Comparison of ENCODE assay signal across 8 cellular contexts in the genomic region with DNA sequence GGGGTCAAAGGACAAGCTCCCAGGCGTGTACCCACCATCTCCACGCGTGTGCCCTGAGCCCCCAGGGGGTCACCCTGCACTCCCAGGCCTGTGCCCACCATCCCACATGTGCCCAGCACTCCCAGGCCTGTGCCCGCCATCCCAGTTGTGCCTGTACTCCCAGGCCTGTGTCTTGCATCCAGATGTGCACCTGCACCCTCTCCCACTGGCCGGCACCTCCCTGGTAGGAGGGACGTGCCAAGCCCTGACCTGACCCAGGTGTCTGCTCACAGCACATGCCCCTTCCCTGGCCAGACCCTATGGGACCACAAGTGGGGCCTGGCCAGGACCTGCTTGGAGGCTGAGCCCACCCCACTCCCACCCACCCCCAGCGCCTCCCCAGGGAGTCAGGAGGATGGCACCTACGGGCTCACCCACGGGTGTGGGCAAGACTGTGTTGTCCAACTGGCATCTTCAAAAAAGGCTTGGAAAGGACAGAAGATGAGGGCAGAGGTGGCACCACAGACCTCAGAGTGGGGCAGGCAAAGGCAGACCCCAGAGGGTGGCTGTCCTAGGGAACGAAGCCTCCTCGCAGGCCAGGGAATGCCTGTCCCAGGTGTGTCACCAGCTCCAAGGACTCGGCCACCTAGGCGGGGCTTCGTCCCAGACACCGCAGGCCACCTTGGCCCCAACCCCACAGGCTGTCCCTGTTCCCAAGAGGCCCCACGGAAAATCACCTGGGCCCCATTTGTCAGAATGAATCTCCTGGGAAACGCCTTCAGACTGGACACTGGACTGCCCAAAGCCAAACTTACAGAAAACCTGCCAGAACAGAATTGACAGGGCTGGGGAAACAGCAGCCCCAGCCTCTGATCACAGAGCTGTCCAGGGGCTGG. TPM values are rescaled to one million over a fixed set of nuclear protein-coding genes. Genes with fewer than 3 reads are reported as not detected.
A peak's percentile ranks its signal among the peaks of the same experiment; 100 is the strongest.
DNase-seq lines count a peak whose midpoint lies in the region; ATAC-seq and TF ChIP-seq lines count a peak whose summit lies in the region.
"Not testable (repeated sequence)": the region's sequence is repeated elsewhere in the genome, so short reads cannot be mapped to it uniquely, and the experiment has no call there.

No MANE protein-coding gene starts in this region.

- H3K27ac ChIP-seq in H9 (ENCODE audit: insufficient read length, low read depth, low read length); neuronal stem cell (replicated peaks; ENCODE audit: low read length): not testable (repeated sequence)
- H3K27ac ChIP-seq in esophagus muscularis mucosa (replicated peaks in 1 of 4) (peak overlapping the region; percentile 29 to 65 (median 51)), sigmoid colon (peak overlapping the region in 1 of 4 donors; percentile 66)

- not testable (repeated sequence) for H4K8ac ChIP-seq in H9 (replicated peaks; ENCODE audit: insufficient read length, low read depth, low read length); neuronal stem cell (ENCODE audit: low read depth, low read length)

- POLR2A ChIA-PET in activated CD8-positive, alpha-beta T cell treated with anti-CD3 and anti-CD28 coated beads, Interleukin-2, amount 10 ng/mL, durations not matched to agents 7 days and 5 days (lab: Charles Lee) = not testable (repeated sequence)

- H3K23me2 ChIP-seq in H9 (ENCODE audit: insufficient read length, low read depth, low read length, poor library complexity, severe bottlenecking) = not testable (repeated sequence)

- not testable (repeated sequence) for H3K9me3 Mint-ChIP-seq in H9; activated CD8-positive, alpha-beta T cell treated with anti-CD3 and anti-CD28 coated beads, Interleukin-2, amount 10 ng/mL, durations not matched to agents 7 days and 5 days (ENCODE audit: insufficient read depth); chondrocyte (ENCODE audit: low read depth)

- H3K4me3 ChIP-seq in esophagus muscularis mucosa, sigmoid colon: not testable (repeated sequence)
- H3K4me3 ChIP-seq in neuronal stem cell (ENCODE audit: low read length in 2 of 2) = peak overlapping the region in 1 of 2 donors; percentile 20

- H2BK12ac ChIP-seq in H9 (ENCODE audit: insufficient read length, low read depth, low read length); neuronal stem cell (ENCODE audit: low read length): not testable (repeated sequence)

- H3K9ac ChIP-seq in H9 (ENCODE audit: extremely low read depth, insufficient read length, low read length) = not testable (repeated sequence)
- peak overlapping the region; percentile 30 for H3K9ac ChIP-seq in neuronal stem cell (ENCODE audit: low read depth, low read length, poor library complexity)

- H3K36me3 ChIP-seq in esophagus muscularis mucosa = peaks cover 0 to 16% (median 5%) of the 10 kb centered on the region in 4 donors
- not testable (repeated sequence) for H3K36me3 ChIP-seq in neuronal stem cell (replicated peaks in 1 of 2; ENCODE audit: control insufficient read depth in 2 of 2, insufficient read depth in 2 of 2, low read length in 2 of 2); sigmoid colon

- H3K36me3 Mint-ChIP-seq in H9 (ENCODE audit: insufficient read depth in 1 of 3, low read depth in 3 of 3); activated CD8-positive, alpha-beta T cell treated with anti-CD3 and anti-CD28 coated beads, Interleukin-2, amount 10 ng/mL, durations not matched to agents 7 days and 5 days (ENCODE audit: low read depth); chondrocyte (ENCODE audit: low read depth): not testable (repeated sequence)

- DNase-seq in H9 (peak; percentile 14), chondrocyte (ENCODE audit: low spot score) (peak; percentile 86), islet precursor cell (peak; percentile 47), sigmoid colon (peak; percentile 52), ureter (ENCODE audit: low spot score) (peak; percentile 40)
- peak; percentile 12 for DNase-seq in activated CD8-positive, alpha-beta T cell treated with anti-CD3 and anti-CD28 coated beads, Interleukin-2, amount 10 ng/mL, durations not matched to agents 7 days and 5 days
- not testable (repeated sequence) for DNase-seq in esophagus muscularis mucosa (ENCODE audit: extremely low spot score); neuronal stem cell (ENCODE audit: low spot score)

- not testable (repeated sequence) for ATAC-seq in activated CD8-positive, alpha-beta T cell treated with anti-CD3 and anti-CD28 coated beads, Interleukin-2, amount 10 ng/mL, durations not matched to agents 7 days and 5 days

- H3K4me1 ChIP-seq in H9 (ENCODE audit: insufficient read depth, low read length); neuronal stem cell (ENCODE audit: control insufficient read depth in 2 of 2, insufficient read depth in 1 of 2, low read depth in 1 of 2, low read length in 2 of 2); sigmoid colon: not testable (repeated sequence)
- peaks cover 30 to 67% (median 62%) of the 10 kb centered on the region in 4 donors for H3K4me1 ChIP-seq in esophagus muscularis mucosa

- TF ChIP-seq POLR2A in esophagus muscularis mucosa (IDR thresholded peaks at IDR 0.05; ENCODE audit: low read depth); sigmoid colon (IDR thresholded peaks at IDR 0.05): not testable (repeated sequence)

- WGBS in H9 (ENCODE audit: extremely low coverage, insufficient read length, low lambda C conversion rate) = no CpG with 5 or more reads among the region's 17 CpGs
- WGBS in esophagus muscularis mucosa = 100% methylated on average over 3 of the region's 17 CpGs
- no CpG with 5 or more reads among the region's 17 CpGs for WGBS in neuronal stem cell (ENCODE audit: extremely low coverage in 2 of 2, insufficient read length in 2 of 2, insufficient replicate concordance in 1 of 2), 2 donors
- 89 to 91% methylated on average over 17 of the region's 17 CpGs for WGBS in sigmoid colon, 2 donors

- not testable (repeated sequence) for H3K4me3 Mint-ChIP-seq in H9; activated CD8-positive, alpha-beta T cell treated with anti-CD3 and anti-CD28 coated beads, Interleukin-2, amount 10 ng/mL, durations not matched to agents 7 days and 5 days; chondrocyte (ENCODE audit: unreplicated experiment)

- H3K79me2 ChIP-seq in H9 (ENCODE audit: insufficient read depth, low read length) = not testable (repeated sequence)

- not testable (repeated sequence) for H3K14ac ChIP-seq in H9 (ENCODE audit: insufficient read depth, low read length); neuronal stem cell (ENCODE audit: low read length)

- not testable (repeated sequence) for H3K79me1 ChIP-seq in H9 (ENCODE audit: insufficient read depth, low read depth, low read length, poor library complexity, severe bottlenecking); neuronal stem cell (ENCODE audit: low read depth, low read length)

- not testable (repeated sequence) for H3K27me3 ChIP-seq in H9 (ENCODE audit: insufficient read depth, low read length); esophagus muscularis mucosa; neuronal stem cell (ENCODE audit: control insufficient read depth in 3 of 3, insufficient read depth in 3 of 3, low read depth in 1 of 3, low read length in 3 of 3); sigmoid colon

- not testable (repeated sequence) for H3T11ph ChIP-seq in H9 (ENCODE audit: low read length)

- not testable (repeated sequence) for TF ChIP-seq EP300 in esophagus muscularis mucosa (IDR thresholded peaks at IDR 0.05); sigmoid colon (IDR thresholded peaks at IDR 0.05)

- H3K27ac Mint-ChIP-seq in H9; activated CD8-positive, alpha-beta T cell treated with anti-CD3 and anti-CD28 coated beads, Interleukin-2, amount 10 ng/mL, durations not matched to agents 7 days and 5 days; chondrocyte (ENCODE audit: unreplicated experiment): not testable (repeated sequence)

- H3K56ac ChIP-seq in H9 (ENCODE audit: insufficient read length, low read depth, low read length) = not testable (repeated sequence)

- H4K20me1 ChIP-seq in H9 (ENCODE audit: control insufficient read depth, insufficient read depth, insufficient read length) = not testable (repeated sequence)

- not testable (repeated sequence) for H4K91ac ChIP-seq in H9 (ENCODE audit: insufficient read length, low read depth, low read length); neuronal stem cell (ENCODE audit: low read depth, low read length, poor library complexity)

- peaks cover 51% of the 10 kb centered on the region for H3K27me3 Mint-ChIP-seq in H9 (ENCODE audit: low read depth)
- not testable (repeated sequence) for H3K27me3 Mint-ChIP-seq in activated CD8-positive, alpha-beta T cell treated with anti-CD3 and anti-CD28 coated beads, Interleukin-2, amount 10 ng/mL, durations not matched to agents 7 days and 5 days (ENCODE audit: low read depth); chondrocyte (ENCODE audit: low read depth)

- not testable (repeated sequence) for H2BK5ac ChIP-seq in H9 (ENCODE audit: insufficient read length, low read length); neuronal stem cell (ENCODE audit: low read length)

- intact Hi-C loops in esophagus muscularis mucosa (cut with DNase I); sigmoid colon (cut with DNase I): not testable (repeated sequence)

- not testable (repeated sequence) for TF ChIP-seq CTCF in H9 (conservative IDR thresholded peaks at IDR 0.05); chondrocyte (IDR thresholded peaks at IDR 0.05); esophagus muscularis mucosa (IDR thresholded peaks at IDR 0.05); sigmoid colon (IDR thresholded peaks at IDR 0.05)

- H3K4me2 ChIP-seq in H9 (ENCODE audit: insufficient read depth, insufficient read length, low read length); neuronal stem cell (ENCODE audit: insufficient read depth, low read length, poor library complexity, severe bottlenecking): not testable (repeated sequence)

- not testable (repeated sequence) for H3K4ac ChIP-seq in H9 (ENCODE audit: low read depth, low read length); neuronal stem cell (ENCODE audit: low read length)

- not testable (repeated sequence) for H2AFZ ChIP-seq in H9 (ENCODE audit: low read length); neuronal stem cell (ENCODE audit: low read length)

- not testable (repeated sequence) for H2BK120ac ChIP-seq in H9 (ENCODE audit: low read depth, low read length, poor library complexity, severe bottlenecking); neuronal stem cell (ENCODE audit: low read depth, low read length)

- H2BK20ac ChIP-seq in H9 (ENCODE audit: low read depth, low read length, poor library complexity, severe bottlenecking) = not testable (repeated sequence)

- not testable (repeated sequence) for H3K23ac ChIP-seq in H9 (ENCODE audit: insufficient read length, low read depth, low read length); neuronal stem cell (ENCODE audit: low read depth, low read length, poor library complexity)

- not testable (repeated sequence) for H4K5ac ChIP-seq in H9 (ENCODE audit: insufficient read length, low read depth, low read length)

- CTCF ChIA-PET in activated CD8-positive, alpha-beta T cell treated with anti-CD3 and anti-CD28 coated beads, Interleukin-2, amount 10 ng/mL, durations not matched to agents 7 days and 5 days (lab: Charles Lee) = not testable (repeated sequence)

- H2BK15ac ChIP-seq in H9 (ENCODE audit: low read depth, low read length); neuronal stem cell (ENCODE audit: low read length): not testable (repeated sequence)

- not testable (repeated sequence) for H3K9me3 ChIP-seq in H9 (ENCODE audit: control insufficient read depth, low read depth, low read length); esophagus muscularis mucosa; neuronal stem cell (replicated peaks in 1 of 2; ENCODE audit: control insufficient read depth in 2 of 2, insufficient read depth in 1 of 2, low read depth in 1 of 2, low read length in 2 of 2); sigmoid colon

- H3K18ac ChIP-seq in H9 (ENCODE audit: insufficient read length, low read depth, low read length); neuronal stem cell (ENCODE audit: low read length): not testable (repeated sequence)

- not testable (repeated sequence) for H2AK5ac ChIP-seq in H9 (ENCODE audit: insufficient read length, low read length); neuronal stem cell (ENCODE audit: low read depth, low read length)

- H3K4me1 Mint-ChIP-seq in H9; activated CD8-positive, alpha-beta T cell treated with anti-CD3 and anti-CD28 coated beads, Interleukin-2, amount 10 ng/mL, durations not matched to agents 7 days and 5 days (ENCODE audit: low read depth); chondrocyte (ENCODE audit: low read depth): not testable (repeated sequence)

RNA-seq across cellular contexts. Expression of gene TPPP, which starts 11.6 kb away (rescaled TPM):
- total RNA-seq in H9 (2021) (0.44 and 0.48 TPM in 2 replicates), chondrocyte (0.07 to 0.70 TPM (median 0.56 TPM) in 3 replicates), esophagus muscularis mucosa (10 to 100 TPM; 19.5 to 45.7 (median 34.5) TPM), sigmoid colon (10 to 100 TPM in 1 of 4 donors, 1 to 10 TPM in 3; 7.1 to 15.5 (median 7.6) TPM), ureter (7.5 TPM)
- total RNA-seq in activated CD8-positive, alpha-beta T cell treated with anti-CD3 and anti-CD28 coated beads, Interleukin-2, amount 10 ng/mL, durations not matched to agents 7 days and 5 days = under 1 TPM in 1 of 2 experiments, not detected in 1; 0.08 TPM
- 2.2 TPM for polyA plus RNA-seq in neuronal stem cell (2013, experiment 1 of 2)
- polyA plus RNA-seq in neuronal stem cell (2013, experiment 2 of 2) = 2.1 TPM
- 1 to 10 TPM in 2 of 3 donors, under 1 TPM in 1; 0.60 to 3.2 (median 2.6) TPM for polyA plus RNA-seq in sigmoid colon
